ENCODE assay signal across 17 cellular contexts in genomic region chr5:113187879-113188278, GRCh38.
DNase-seq lines count a peak whose midpoint lies in the region; ATAC-seq and TF ChIP-seq lines count a peak whose summit lies in the region.
"Had no signal": no experiment of that assay in that cellular context is flagged by ENCODE, and none has a peak within 500 bp of the region (broad histone marks: within the 10 kb centered on the region; RNA-seq: fewer than 3 reads in every experiment).

No MANE protein-coding gene starts in this region.

- H2AFZ ChIP-seq in MM.1S (ENCODE audit: low read length), result no peak overlapping the region

- H3K4me3 ChIP-seq in MM.1S (ENCODE audit: low read length) (no peak overlapping the region), WERI-Rb-1 (ENCODE audit: low read depth, low read length) (no peak overlapping the region), heart right ventricle (no peak overlapping the region), MG63 (no peak overlapping the region)

- H3K9me3 ChIP-seq in MM.1S (replicated peaks; ENCODE audit: insufficient read depth, low read length) (no peaks in the 10 kb centered on the region), WERI-Rb-1 (ENCODE audit: severe bottlenecking) (no peaks in the 10 kb centered on the region), heart right ventricle (peaks cover 0 to 5% (median 2%) of the 10 kb centered on the region in 11 donors), MG63 (0 out of 2 replicates have a peak, but pooled peaks cover 2% of the 10 kb centered on the region)

- H3K36me3 ChIP-seq in MM.1S (replicated peaks; ENCODE audit: insufficient read depth, low read length) (no peaks in the 10 kb centered on the region), WERI-Rb-1 (peaks cover 72% of the 10 kb centered on the region), heart right ventricle (peaks cover 0 to 5% (median 0%) of the 10 kb centered on the region in 9 donors), MG63 (no peaks in the 10 kb centered on the region)

- H3K4me1 ChIP-seq in MM.1S (ENCODE audit: low read length) (peaks cover 34% of the 10 kb centered on the region), heart right ventricle (peaks cover 0 to 45% (median 30%) of the 10 kb centered on the region in 9 donors)

- H3K27me3 ChIP-seq in MM.1S (replicated peaks; ENCODE audit: insufficient read depth, low read length) (no peaks in the 10 kb centered on the region), WERI-Rb-1 (ENCODE audit: insufficient read depth, low read depth, severe bottlenecking) (no peaks in the 10 kb centered on the region), heart right ventricle (no peaks in the 10 kb centered on the region), MG63 (peaks cover 17% of the 10 kb centered on the region; the same call in 1 of the 2 replicates)

- TF ChIP-seq CTCF in MM.1S (IDR thresholded peaks at IDR 0.05; ENCODE audit: low read length) (no peak), WERI-Rb-1 (IDR thresholded peaks at IDR 0.05; ENCODE audit: low read depth, low read length) (no peak), heart right ventricle (IDR thresholded peaks at IDR 0.05) (no peak)

- no peaks in the 10 kb centered on the region for H3K9me2 ChIP-seq in MM.1S (replicated peaks; ENCODE audit: insufficient read depth, low read length)

- ATAC-seq in GM18502 (IDR thresholded peaks at IDR 0.05; ENCODE audit: poor library complexity, unreplicated experiment), result peak; percentile 69
- ATAC-seq in GM21367 (IDR thresholded peaks at IDR 0.05; ENCODE audit: unreplicated experiment), result peak; percentile 37
- ATAC-seq in heart right ventricle, result no peak
- ATAC-seq: HCT116, right cardiac atrium, WTC11 had no signal

- no peak for DNase-seq in MM.1S
- no peak for DNase-seq in WERI-Rb-1
- no peak for DNase-seq in heart right ventricle
- DNase-seq in T-helper 2 cell, result no peak
- DNase-seq in MG63, result no peak
- no peak for DNase-seq in amygdala (lab: John Stamatoyannopoulos, UW)
- DNase-seq: activated CD8-positive, alpha-beta memory T cell treated with anti-CD3 and anti-CD28 coated beads for 24 hours; CD4-positive, CD25-positive, alpha-beta regulatory T cell; DMS53; NCI-H1092 treated with DMSO at 0.1 percent for 48 hours; NCI-H2107; NCI-H526 treated with DMSO at 0.1 percent for 48 hours; right cardiac atrium had no signal

- H3K4me2 ChIP-seq in MM.1S (ENCODE audit: low read depth, low read length), result peak overlapping the region; percentile 11; the same call in 1 of the 2 replicates

- H3K9ac ChIP-seq in MM.1S (ENCODE audit: low read length), result no peak overlapping the region

- 0 out of 2 replicates have a peak, but pooled peaks cover 9% of the 10 kb centered on the region for H3F3A ChIP-seq in MM.1S (ENCODE audit: insufficient read depth, low read length)

- peaks cover 99% of the 10 kb centered on the region for H3K79me2 ChIP-seq in MM.1S (ENCODE audit: low read length)

- 62 to 68% methylated on average over 4 of the region's 4 CpGs for WGBS in heart right ventricle, 2 donors

- H4K20me1 ChIP-seq in MM.1S (ENCODE audit: insufficient read depth, low read length), result peaks cover 21% of the 10 kb centered on the region

- intact Hi-C loops in heart right ventricle (cut with DNase I), result no loop called here

- H3K27ac ChIP-seq in MM.1S (ENCODE audit: low read length), result peak overlapping the region; percentile 32; the same call in 1 of the 2 replicates
- H3K27ac ChIP-seq in WERI-Rb-1, result 0 out of 2 replicates have a peak overlapping the region, but pooled peaks have one; percentile 17
- no peak overlapping the region for H3K27ac ChIP-seq in heart right ventricle

Comparison
In these comparisons a context has a peak if more than half of its experiments do, and no peak if none do; other contexts are left out.
1. ATAC-seq: peak in GM18502 (single experiment) and GM21367 (single experiment); none in heart right ventricle (0 of 8).
2. H3K27ac ChIP-seq: peak in MM.1S (single experiment) and WERI-Rb-1 (single experiment); none in heart right ventricle (0 of 10).